8 cellular contexts compared by ENCODE assay signal in genomic region chr1:155976913-155977606, GRCh38. TPM values are rescaled to one million over a fixed set of nuclear protein-coding genes. Genes with fewer than 3 reads are reported as not detected.
DNase-seq lines count a peak whose midpoint lies in the region; ATAC-seq and TF ChIP-seq lines count a peak whose summit lies in the region.

No MANE protein-coding gene starts in this region.

- H3K9me3 ChIP-seq in mucosa of descending colon (no peaks in the 10 kb centered on the region), uterus (no peaks in the 10 kb centered on the region)

- H3K27ac ChIP-seq in uterus, result peak overlapping the region; percentile 95 to 99

- H3K36me3 ChIP-seq in mucosa of descending colon (ENCODE audit: low read depth), result no peaks in the 10 kb centered on the region
- H3K36me3 ChIP-seq in uterus, result no peaks in the 10 kb centered on the region

- no peak for TF ChIP-seq POLR2A in uterus (IDR thresholded peaks at IDR 0.05)

- ATAC-seq in mucosa of descending colon, result peak; percentile 27
- ATAC-seq in HG03108 (IDR thresholded peaks at IDR 0.05; ENCODE audit: unreplicated experiment), result no peak
- ATAC-seq in HG03025 (IDR thresholded peaks at IDR 0.05; ENCODE audit: low FRiP score, unreplicated experiment), result no peak

- H3K27me3 ChIP-seq in uterus, result no peaks in the 10 kb centered on the region

- peak overlapping the region; percentile 87 to 94 for H3K4me3 ChIP-seq in cardiac fibroblast (replicated peaks in 1 of 2; ENCODE audit: low read depth in 2 of 2, low read length in 2 of 2)
- H3K4me3 ChIP-seq in mucosa of descending colon, result peak overlapping the region; percentile 74
- H3K4me3 ChIP-seq in uterus, result peak overlapping the region; percentile 70 to 91

- intact Hi-C loops in mucosa of descending colon (cut with DNase I, micrococcal nuclease) (no loop called here), uterus (cut with DNase I; ENCODE audit: low total_unique reads) (no loop called here)

- H3K4me1 ChIP-seq in mucosa of descending colon (ENCODE audit: low read depth) (peaks cover 26% of the 10 kb centered on the region), uterus (peaks cover 8 to 31% of the 10 kb centered on the region in 2 donors)

- DNase-seq in DMS53 (lab: John Stamatoyannopoulos, UW) (peak; percentile 23), NCI-H1105 treated with DMSO at 0.1 percent for 48 hours (lab: John Stamatoyannopoulos, UW) (peak; percentile 41), cardiac fibroblast (ENCODE audit: low read depth in 2 of 2) (no peak), mucosa of descending colon (no peak), uterus (no peak), RKO (ENCODE audit: low spot score) (no peak)

- TF ChIP-seq CTCF in cardiac fibroblast (IDR thresholded peaks at IDR 0.05; ENCODE audit: low read depth, low read length) (no peak), mucosa of descending colon (IDR thresholded peaks at IDR 0.05) (no peak), uterus (IDR thresholded peaks at IDR 0.05) (no peak)

RNA-seq across cellular contexts. Expression of gene ARHGEF2, which starts 1.3 kb away (rescaled TPM):
- total RNA-seq in mucosa of descending colon, result 100 to 1,000 TPM in 1 of 3 donors, 10 to 100 TPM in 2; 79.7 to 132 (median 90.5) TPM
- total RNA-seq in uterus, result 100 to 1,000 TPM in 1 of 4 donors, 10 to 100 TPM in 3; 59.4 to 178 (median 72.8) TPM

RNA-seq across cellular contexts. Expression of gene RXFP4, which starts 35.6 kb away (rescaled TPM):
- total RNA-seq in mucosa of descending colon, result 1 to 10 TPM; 1.2 to 4.2 (median 3.3) TPM
- not detected for total RNA-seq in uterus

RNA-seq across cellular contexts. Expression of gene KHDC4, which starts 42.8 kb away (rescaled TPM):
- total RNA-seq in mucosa of descending colon, result 10 to 100 TPM; 52.9 to 59.5 (median 58.6) TPM
- 100 to 1,000 TPM in 1 of 4 donors, 10 to 100 TPM in 3; 28.8 to 139 (median 64.2) TPM for total RNA-seq in uterus

RNA-seq across cellular contexts. Expression of gene SSR2, which starts 43.7 kb away (rescaled TPM):
- 100 to 1,000 TPM; 144 to 203 (median 164) TPM for total RNA-seq in mucosa of descending colon
- total RNA-seq in uterus, result 100 to 1,000 TPM in 3 of 4 donors, 10 to 100 TPM in 1; 97.6 to 474 (median 227) TPM

Comparison
In these comparisons a context has a peak if more than half of its experiments do, and no peak if none do; other contexts are left out.
1. DNase-seq: peak in DMS53 (single experiment) and NCI-H1105 treated with DMSO at 0.1 percent for 48 hours (single experiment); none in cardiac fibroblast (0 of 2), mucosa of descending colon (0 of 3), uterus (0 of 2) and RKO (single experiment).
2. Peak in every context shown above with its lines, with median percentiles within 50 percentile points of each other: H3K4me3 ChIP-seq.